Comparison of ENCODE assay signal across 24 cellular contexts in genomic region chr14:22792158-22792557, GRCh38.
"Had no signal": no experiment of that assay in that cellular context is flagged by ENCODE, and none has a peak within 500 bp of the region (broad histone marks: within the 10 kb centered on the region; RNA-seq: fewer than 3 reads in every experiment).

No MANE protein-coding gene starts in this region.

- H3K9me3 ChIP-seq: ascending aorta, esophagus muscularis mucosa, heart left ventricle, stomach, thyroid gland had no signal

- H3K9me3 Mint-ChIP-seq: activated naive CD4-positive, alpha-beta T cell treated with anti-CD3 and anti-CD28 coated beads, Interleukin-2, amount 10 ng/mL, durations not matched to agents 7 days and 5 days; activated naive CD8-positive, alpha-beta T cell treated with anti-CD3 and anti-CD28 coated beads, Interleukin-2, amount 10 ng/mL, durations not matched to agents 7 days and 5 days; natural killer cell treated with Interleukin-12 subunit alpha and Interleukin-12 subunit beta and Interleukin-15 and Interleukin-18, amount 100 ng/mL, for 72 hours; stimulated activated effector memory CD8-positive, alpha-beta T cell treated with anti-CD3 and anti-CD28 coated beads, Interleukin-12 subunit alpha, Interleukin-12 subunit beta, amount 100 ng/mL, for 72 hours; T-helper 2 cell treated with Interferon-gamma antibody and Interleukin-4, amounts not matched to agents 5 μg/mL and 100 μg/mL, for 36 hours had no signal

- H3K36me3 Mint-ChIP-seq: activated naive CD4-positive, alpha-beta T cell treated with anti-CD3 and anti-CD28 coated beads, Interleukin-2, amount 10 ng/mL, durations not matched to agents 7 days and 5 days; activated naive CD8-positive, alpha-beta T cell treated with anti-CD3 and anti-CD28 coated beads, Interleukin-2, amount 10 ng/mL, durations not matched to agents 7 days and 5 days; natural killer cell treated with Interleukin-12 subunit alpha and Interleukin-12 subunit beta and Interleukin-15 and Interleukin-18, amount 100 ng/mL, for 72 hours; stimulated activated effector memory CD8-positive, alpha-beta T cell treated with anti-CD3 and anti-CD28 coated beads, Interleukin-12 subunit alpha, Interleukin-12 subunit beta, amount 100 ng/mL, for 72 hours had no signal

- H3K27ac ChIP-seq: ascending aorta, brain microvascular endothelial cell, esophagus muscularis mucosa, foreskin keratinocyte, thyroid gland had no signal

- H3K36me3 ChIP-seq: ascending aorta, brain microvascular endothelial cell, esophagus muscularis mucosa, heart left ventricle, stomach, thyroid gland had no signal

- H3K4me1 ChIP-seq: ascending aorta, esophagus muscularis mucosa, thyroid gland had no signal

- H3K4me3 Mint-ChIP-seq: activated naive CD4-positive, alpha-beta T cell treated with anti-CD3 and anti-CD28 coated beads, Interleukin-2, amount 10 ng/mL, durations not matched to agents 7 days and 5 days; activated naive CD8-positive, alpha-beta T cell treated with anti-CD3 and anti-CD28 coated beads, Interleukin-2, amount 10 ng/mL, durations not matched to agents 7 days and 5 days; natural killer cell treated with Interleukin-12 subunit alpha and Interleukin-12 subunit beta and Interleukin-15 and Interleukin-18, amount 100 ng/mL, for 72 hours; stimulated activated effector memory CD8-positive, alpha-beta T cell treated with anti-CD3 and anti-CD28 coated beads, Interleukin-12 subunit alpha, Interleukin-12 subunit beta, amount 100 ng/mL, for 72 hours; T-helper 2 cell treated with Interferon-gamma antibody and Interleukin-4, amounts not matched to agents 5 μg/mL and 100 μg/mL, for 36 hours had no signal

- H3K4me3 ChIP-seq: ascending aorta, esophagus muscularis mucosa, heart left ventricle, stomach, thyroid gland had no signal

- H3K27me3 ChIP-seq: ascending aorta, brain microvascular endothelial cell, esophagus muscularis mucosa, foreskin keratinocyte, heart left ventricle, stomach, thyroid gland had no signal

- DNase-seq: activated CD4-positive, alpha-beta T cell treated with anti-CD3 and anti-CD28 coated beads for 48 hours; activated CD4-positive, alpha-beta T cell treated with anti-CD3 and anti-CD28 coated beads, Interleukin-2, amount 50 U/mL, for 48 hours; activated CD8-positive, alpha-beta memory T cell treated with anti-CD3 and anti-CD28 coated beads, Interleukin-2, amount 50 U/mL, for 4 hours; activated gamma-delta T cell; activated naive CD4-positive, alpha-beta T cell treated with anti-CD3 and anti-CD28 coated beads, Interleukin-2, amount 10 ng/mL, durations not matched to agents 7 days and 5 days; activated naive CD8-positive, alpha-beta T cell treated with anti-CD3 and anti-CD28 coated beads, Interleukin-2, amount 10 ng/mL, durations not matched to agents 7 days and 5 days; activated T-cell treated with anti-CD3 and anti-CD28 coated beads, Interleukin-2, amount 50 U/mL, for 1 hour; brain microvascular endothelial cell; effector CD4-positive, alpha-beta T cell; foreskin keratinocyte; heart left ventricle; midbrain; posterior cingulate gyrus; right cardiac atrium; stimulated activated CD4-positive, alpha-beta T cell treated with anti-CD3 and anti-CD28 coated beads, Interleukin-4, amount 100 ng/mL, for 24 hours; stomach; T-helper 1 cell; thyroid gland had no signal

- H3K4me1 Mint-ChIP-seq: stimulated activated effector memory CD8-positive, alpha-beta T cell treated with anti-CD3 and anti-CD28 coated beads, Interleukin-12 subunit alpha, Interleukin-12 subunit beta, amount 100 ng/mL, for 72 hours had no signal

- H3K27ac Mint-ChIP-seq: activated naive CD4-positive, alpha-beta T cell treated with anti-CD3 and anti-CD28 coated beads, Interleukin-2, amount 10 ng/mL, durations not matched to agents 7 days and 5 days; activated naive CD8-positive, alpha-beta T cell treated with anti-CD3 and anti-CD28 coated beads, Interleukin-2, amount 10 ng/mL, durations not matched to agents 7 days and 5 days; natural killer cell treated with Interleukin-12 subunit alpha and Interleukin-12 subunit beta and Interleukin-15 and Interleukin-18, amount 100 ng/mL, for 72 hours; stimulated activated effector memory CD8-positive, alpha-beta T cell treated with anti-CD3 and anti-CD28 coated beads, Interleukin-12 subunit alpha, Interleukin-12 subunit beta, amount 100 ng/mL, for 72 hours; T-helper 2 cell treated with Interferon-gamma antibody and Interleukin-4, amounts not matched to agents 5 μg/mL and 100 μg/mL, for 36 hours had no signal

- ATAC-seq: activated CD4-positive, CD25-positive, alpha-beta regulatory T cell treated with anti-CD3 and anti-CD28 coated beads, Interleukin-2, amount 50 U/mL, for 24 hours; natural killer cell treated with Interleukin-12 subunit alpha and Interleukin-12 subunit beta and Interleukin-15 and Interleukin-18, amount 100 ng/mL, for 72 hours; stimulated activated effector memory CD8-positive, alpha-beta T cell treated with anti-CD3 and anti-CD28 coated beads, Interleukin-12 subunit alpha, Interleukin-12 subunit beta, amount 100 ng/mL, for 72 hours had no signal
